Comparison of ENCODE assay signal across 22 cellular contexts in genomic region chr3:185730550-185730949, GRCh38.
"Had no signal": no experiment of that assay in that cellular context is flagged by ENCODE, and none has a peak within 500 bp of the region (broad histone marks: within the 10 kb centered on the region; RNA-seq: fewer than 3 reads in every experiment).

No MANE protein-coding gene starts in this region.

- H3K9me3 ChIP-seq: body of pancreas, esophagus muscularis mucosa, gastrocnemius medialis, sigmoid colon, spleen, tibial artery had no signal

- H3K27me3 ChIP-seq: body of pancreas, gastrocnemius medialis, sigmoid colon, spleen, tibial artery had no signal

- H3K27ac ChIP-seq: body of pancreas, esophagus muscularis mucosa, gastrocnemius medialis, sigmoid colon, spleen, tibial artery had no signal

- H3K36me3 ChIP-seq: esophagus muscularis mucosa, gastrocnemius medialis, sigmoid colon, spleen, tibial artery had no signal

- H3K4me3 ChIP-seq: body of pancreas, esophagus muscularis mucosa, gastrocnemius medialis, sigmoid colon, spleen, tibial artery had no signal

- ATAC-seq: activated CD8-positive, alpha-beta T cell treated with anti-CD3 and anti-CD28 coated beads, Interleukin-2, amount 10 ng/mL, durations not matched to agents 7 days and 5 days; activated naive CD8-positive, alpha-beta T cell treated with anti-CD3 and anti-CD28 coated beads, Interleukin-2, amount 50 U/mL, for 24 hours; body of pancreas; gastrocnemius medialis; stimulated activated naive CD8-positive, alpha-beta T cell treated with anti-CD3 and anti-CD28 coated beads, Interleukin-15, amount 100 ng/mL, for 72 hours had no signal

- DNase-seq: activated CD4-positive, alpha-beta T cell treated with anti-CD3 and anti-CD28 coated beads for 1 hour; activated CD4-positive, alpha-beta T cell treated with anti-CD3 and anti-CD28 coated beads, Interleukin-2, amount 50 U/mL, for 1 hour; activated CD8-positive, alpha-beta T cell treated with anti-CD3 and anti-CD28 coated beads, Interleukin-2, amount 10 ng/mL, durations not matched to agents 7 days and 5 days; activated gamma-delta T cell; activated naive CD4-positive, alpha-beta T cell treated with anti-CD3 and anti-CD28 coated beads, Interleukin-2, amount 50 U/mL, for 16 hours; activated naive CD8-positive, alpha-beta T cell treated with anti-CD3 and anti-CD28 coated beads, Interleukin-2, amount 50 U/mL, for 24 hours; body of pancreas; dermis blood vessel endothelial cell; effector CD8-positive, alpha-beta T cell; gastrocnemius medialis; hippocampal formation; mesendoderm; naive B cell; occipital lobe; sigmoid colon; spleen; stimulated activated CD4-positive, alpha-beta T cell treated with anti-CD3 and anti-CD28 coated beads, Interleukin-4, amount 100 ng/mL, for 4 hours; stimulated activated naive CD8-positive, alpha-beta T cell treated with anti-CD3 and anti-CD28 coated beads, Interleukin-15, amount 100 ng/mL, for 72 hours; T-helper 1 cell; tibial artery had no signal

- FAIRE-seq: TTC549 had no signal

- H3K4me1 ChIP-seq: body of pancreas, esophagus muscularis mucosa, gastrocnemius medialis, sigmoid colon, tibial artery had no signal
